8 cellular contexts compared by ENCODE assay signal in genomic region chr7:148987010-148987750, GRCh38. TPM values are rescaled to one million over a fixed set of nuclear protein-coding genes. Genes with fewer than 3 reads are reported as not detected.
DNase-seq lines count a peak whose midpoint lies in the region; ATAC-seq lines count a peak whose summit lies in the region.

No MANE protein-coding gene starts in this region.

- peak overlapping the region; percentile 85 for H3K56ac ChIP-seq in mesendoderm (ENCODE audit: low read length)

- no peaks in the 10 kb centered on the region for H3K79me1 ChIP-seq in mesendoderm (ENCODE audit: low read length)

- no peak overlapping the region for H2AK5ac ChIP-seq in mesendoderm (ENCODE audit: low read length)

- H3K36me3 ChIP-seq in endocrine pancreas (ENCODE audit: control insufficient read depth, insufficient read depth, low read length) (no peaks in the 10 kb centered on the region), mesendoderm (ENCODE audit: control insufficient read depth, insufficient read depth, low read length) (no peaks in the 10 kb centered on the region)

- H2BK5ac ChIP-seq in mesendoderm (ENCODE audit: low read length), result no peak overlapping the region

- H3K4me1 ChIP-seq in endocrine pancreas (ENCODE audit: control insufficient read depth, insufficient read depth, low read length) (peaks cover 9% of the 10 kb centered on the region), mesendoderm (ENCODE audit: control insufficient read depth, low read depth, low read length) (no peaks in the 10 kb centered on the region)

- H3K4me3 ChIP-seq in endocrine pancreas (ENCODE audit: control insufficient read depth, insufficient read depth, low read length) (peak overlapping the region; percentile 94), mesendoderm (ENCODE audit: low read length) (peak overlapping the region; percentile 34)

- peak overlapping the region; percentile 20 for H3K27ac ChIP-seq in mesendoderm (ENCODE audit: low read depth, low read length)

- H3K4ac ChIP-seq in mesendoderm (ENCODE audit: low read depth, low read length), result no peak overlapping the region

- WGBS in mesendoderm (ENCODE audit: extremely low coverage, insufficient coverage, low lambda C conversion rate), result no CpG with 5 or more reads among the region's 17 CpGs

- H3K4me2 ChIP-seq in mesendoderm (ENCODE audit: low read length), result peak overlapping the region; percentile 83

- DNase-seq in COLO829 (ENCODE audit: low spot score) (peak; percentile 93), HT-29 (ENCODE audit: low spot score) (peak; percentile 99), mesendoderm (peak; percentile 98)
- peak; percentile 80 for DNase-seq in NK-92 treated with Interleukin-12 subunit alpha and Interleukin-12 subunit beta, amount 100 ng/mL, for 24 hours (lab: John Stamatoyannopoulos, UW)
- DNase-seq in activated CD8-positive, alpha-beta memory T cell treated with anti-CD3 and anti-CD28 coated beads for 48 hours (ENCODE audit: low read depth in 2 of 3, low spot score in 2 of 3), result peak in 2 of 3 experiments; percentile 46 to 52
- peak; percentile 39 for DNase-seq in stimulated activated CD8-positive, alpha-beta memory T cell treated with anti-CD3 and anti-CD28 coated beads, Interleukin-15, amount 100 ng/mL, for 24 hours (ENCODE audit: low read depth)

- no peaks in the 10 kb centered on the region for H3K9me3 ChIP-seq in endocrine pancreas (ENCODE audit: control insufficient read depth, low read length)

- H3K9ac ChIP-seq in endocrine pancreas (ENCODE audit: control insufficient read depth, insufficient read depth, low read length), result peak overlapping the region; percentile 55
- peak overlapping the region; percentile 70 for H3K9ac ChIP-seq in mesendoderm (ENCODE audit: low read length)

- H2BK15ac ChIP-seq in mesendoderm (replicated peaks; ENCODE audit: low read depth), result no peak overlapping the region

- H3K79me2 ChIP-seq in mesendoderm (ENCODE audit: control insufficient read depth, insufficient read depth, low read length), result no peaks in the 10 kb centered on the region

- peak; percentile 89 for ATAC-seq in GM21360 (IDR thresholded peaks at IDR 0.05; ENCODE audit: unreplicated experiment)

- no peak overlapping the region for H4K8ac ChIP-seq in mesendoderm (ENCODE audit: low read depth, low read length)

- no peak overlapping the region for H2BK120ac ChIP-seq in mesendoderm (ENCODE audit: low read depth, low read length)

- no peak overlapping the region for H3K23ac ChIP-seq in mesendoderm (ENCODE audit: low read length)

- no peak overlapping the region for H3K18ac ChIP-seq in mesendoderm (ENCODE audit: low read length)

- H4K5ac ChIP-seq in mesendoderm (ENCODE audit: low read length), result no peak overlapping the region

- no peaks in the 10 kb centered on the region for H3K27me3 ChIP-seq in endocrine pancreas (ENCODE audit: control insufficient read depth, insufficient read depth, low read length)
- no peaks in the 10 kb centered on the region for H3K27me3 ChIP-seq in mesendoderm (ENCODE audit: insufficient read depth, low read length, poor library complexity)

RNA-seq across cellular contexts. Expression of gene PDIA4, which starts 41.1 kb away (rescaled TPM):
- total RNA-seq in HT-29 (2014; rRNA removed; shearing (Covaris generic)), result 327 and 331 TPM in 2 replicates
- polyA plus RNA-seq in mesendoderm (2013, experiment 1 of 2), result 195 TPM
- 202 TPM for polyA plus RNA-seq in mesendoderm (2013, experiment 2 of 2)

Comparison
In these comparisons a context has a peak if more than half of its experiments do, and no peak if none do; other contexts are left out.
1. Peak in every context shown above with its lines: DNase-seq, ATAC-seq, H3K4me3 ChIP-seq and H3K27ac ChIP-seq.
2. DNase-seq: peak in every context shown above with its lines; median percentile 99 in HT-29; 98 in mesendoderm; 93 in COLO829; 80 in NK-92 treated with Interleukin-12 subunit alpha and Interleukin-12 subunit beta, amount 100 ng/mL, for 24 hours; 49 in activated CD8-positive, alpha-beta memory T cell treated with anti-CD3 and anti-CD28 coated beads for 48 hours; 39 in stimulated activated CD8-positive, alpha-beta memory T cell treated with anti-CD3 and anti-CD28 coated beads, Interleukin-15, amount 100 ng/mL, for 24 hours.